ENCODE assay signal across 29 cellular contexts in genomic region chr6:119499797-119500196, GRCh38.
"Had no signal": no experiment of that assay in that cellular context is flagged by ENCODE, and none has a peak within 500 bp of the region (broad histone marks: within the 10 kb centered on the region; RNA-seq: fewer than 3 reads in every experiment).

No MANE protein-coding gene starts in this region.

- H2AFZ ChIP-seq: PC-9 had no signal

- H3K4me3 ChIP-seq: PC-9, SJSA1 had no signal

- H3K4me1 ChIP-seq: SJSA1 had no signal

- H3K4me2 ChIP-seq: PC-9, SK-N-SH had no signal

- DNase-seq: Karpas-422, KG1, MM.1S, MV-4-11, NCI-H1092, NCI-H1105, NCI-H1417 treated with DMSO at 0.1 percent for 48 hours, NCI-H1436 treated with DMSO at 0.1 percent for 48 hours, NCI-H1694 treated with DMSO at 0.1 percent for 48 hours, NCI-H187 treated with DMSO at 0.1 percent for 48 hours, NCI-H2029, NCI-H2081 treated with DMSO at 0.1 percent for 48 hours, NCI-H2107, NCI-H2171, NCI-H226, NCI-H446 treated with DMSO at 0.1 percent for 48 hours, NCI-H510A, NCI-H524, NCI-H526, NCI-H69, NCI-H748 treated with DMSO at 0.1 percent for 48 hours, NCI-H82, PC-9, Right ventricle myocardium superior, RPMI8226, SHP77 treated with DMSO at 0.1 percent for 48 hours, SK-N-SH, SW 1271 had no signal

- H3K27me3 ChIP-seq: SJSA1 had no signal

- H3K36me3 ChIP-seq: SJSA1 had no signal

- H3K9ac ChIP-seq: SK-N-SH had no signal

- H3K27ac ChIP-seq: PC-9, SJSA1 had no signal

- H3K9me3 ChIP-seq: SJSA1, SK-N-SH had no signal
